ENCODE assay signal across 40 cellular contexts in genomic region chr5:31215236-31215635, GRCh38. TPM values are rescaled to one million over a fixed set of nuclear protein-coding genes. Genes with fewer than 3 reads are reported as not detected.
"Had no signal": no experiment of that assay in that cellular context is flagged by ENCODE, and none has a peak within 500 bp of the region (broad histone marks: within the 10 kb centered on the region; RNA-seq: fewer than 3 reads in every experiment).

No MANE protein-coding gene starts in this region.

- H3K27ac Mint-ChIP-seq: activated B cell treated with CpG ODN at 0.5 μM for 24 hours; activated CD4-positive, alpha-beta memory T cell treated with anti-CD3 and anti-CD28 coated beads for 36 hours; activated CD4-positive, alpha-beta T cell treated with anti-CD3 and anti-CD28 coated beads, Interleukin-2, amount 10 ng/mL, durations not matched to agents 24 days and 14 days; activated CD8-positive, alpha-beta T cell treated with anti-CD3 and anti-CD28 coated beads for 36 hours; activated naive CD4-positive, alpha-beta T cell treated with anti-CD3 and anti-CD28 coated beads for 36 hours; activated naive CD4-positive, alpha-beta T cell treated with anti-CD3 and anti-CD28 coated beads, Interleukin-2, amount 50 U/mL, for 72 hours; activated naive CD8-positive, alpha-beta T cell treated with anti-CD3 and anti-CD28 coated beads for 36 hours; activated T-cell treated with anti-CD3 and anti-CD28 coated beads, Interleukin-2, amount 50 U/mL, for 72 hours; activated T-helper 1 cell treated with anti-CD3 and anti-CD28 coated beads, Interleukin-12 subunit alpha, Interleukin-12 subunit beta, Interleukin-2, Interleukin-4 antibody, amounts not matched to agents 30 ng/mL and 10 ng/mL and 1 ng/mL, durations not matched to agents 14 hours and 24 hours and 36 hours; activated T-helper 17 cell treated with anti-CD3 and anti-CD28 coated beads, Interleukin-2, amount 50 U/mL, for 72 hours; T-helper 1 cell treated with Interleukin-12 subunit alpha and Interleukin-12 subunit beta and Interleukin-4 antibody, amounts not matched to agents 30 μg/mL and 1 μg/mL, for 36 hours; T-helper 2 cell treated with Interferon-gamma antibody and Interleukin-4, amounts not matched to agents 5 μg/mL and 100 μg/mL, for 36 hours had no signal

- H3K27me3 ChIP-seq: adrenal gland, body of pancreas, cardiac muscle cell had no signal

- H3K36me3 Mint-ChIP-seq: activated CD4-positive, alpha-beta memory T cell treated with anti-CD3 and anti-CD28 coated beads for 36 hours; activated naive CD4-positive, alpha-beta T cell treated with anti-CD3 and anti-CD28 coated beads, Interleukin-2, amount 50 U/mL, for 72 hours; activated naive CD8-positive, alpha-beta T cell treated with anti-CD3 and anti-CD28 coated beads for 36 hours had no signal

- H3K9me3 Mint-ChIP-seq: activated B cell treated with CpG ODN at 0.5 μM for 24 hours; activated CD4-positive, alpha-beta memory T cell treated with anti-CD3 and anti-CD28 coated beads for 36 hours; activated CD4-positive, alpha-beta T cell treated with anti-CD3 and anti-CD28 coated beads, Interleukin-2, amount 10 ng/mL, durations not matched to agents 24 days and 14 days; activated naive CD4-positive, alpha-beta T cell treated with anti-CD3 and anti-CD28 coated beads for 36 hours; activated naive CD4-positive, alpha-beta T cell treated with anti-CD3 and anti-CD28 coated beads, Interleukin-2, amount 50 U/mL, for 72 hours; activated T-cell treated with anti-CD3 and anti-CD28 coated beads, Interleukin-2, amount 50 U/mL, for 4 hours; activated T-cell treated with anti-CD3 and anti-CD28 coated beads, Interleukin-2, amount 50 U/mL, for 72 hours; activated T-helper 1 cell treated with anti-CD3 and anti-CD28 coated beads, Interleukin-12 subunit alpha, Interleukin-12 subunit beta, Interleukin-2, Interleukin-4 antibody, amounts not matched to agents 30 ng/mL and 10 ng/mL and 1 ng/mL, durations not matched to agents 14 hours and 24 hours and 36 hours; activated T-helper 17 cell treated with anti-CD3 and anti-CD28 coated beads, Interleukin-2, amount 50 U/mL, for 72 hours; central memory CD8-positive, alpha-beta T cell; T-helper 1 cell treated with Interleukin-12 subunit alpha and Interleukin-12 subunit beta and Interleukin-4 antibody, amounts not matched to agents 30 μg/mL and 1 μg/mL, for 36 hours; T-helper 2 cell treated with Interferon-gamma antibody and Interleukin-4, amounts not matched to agents 5 μg/mL and 100 μg/mL, for 36 hours had no signal

- H3K4me3 Mint-ChIP-seq: activated B cell treated with CpG ODN at 0.5 μM for 24 hours; activated CD4-positive, alpha-beta memory T cell treated with anti-CD3 and anti-CD28 coated beads for 36 hours; activated CD4-positive, alpha-beta T cell treated with anti-CD3 and anti-CD28 coated beads, Interleukin-2, amount 10 ng/mL, durations not matched to agents 24 days and 14 days; activated CD8-positive, alpha-beta T cell treated with anti-CD3 and anti-CD28 coated beads for 36 hours; activated naive CD4-positive, alpha-beta T cell treated with anti-CD3 and anti-CD28 coated beads for 36 hours; activated naive CD8-positive, alpha-beta T cell treated with anti-CD3 and anti-CD28 coated beads for 36 hours; activated T-cell treated with anti-CD3 and anti-CD28 coated beads, Interleukin-2, amount 50 U/mL, for 4 hours; activated T-cell treated with anti-CD3 and anti-CD28 coated beads, Interleukin-2, amount 50 U/mL, for 72 hours; activated T-helper 1 cell treated with anti-CD3 and anti-CD28 coated beads, Interleukin-12 subunit alpha, Interleukin-12 subunit beta, Interleukin-2, Interleukin-4 antibody, amounts not matched to agents 30 ng/mL and 10 ng/mL and 1 ng/mL, durations not matched to agents 14 hours and 24 hours and 36 hours; activated T-helper 17 cell treated with anti-CD3 and anti-CD28 coated beads, Interleukin-2, amount 50 U/mL, for 72 hours; central memory CD8-positive, alpha-beta T cell; T-helper 1 cell treated with Interleukin-12 subunit alpha and Interleukin-12 subunit beta and Interleukin-4 antibody, amounts not matched to agents 30 μg/mL and 1 μg/mL, for 36 hours; T-helper 2 cell treated with Interferon-gamma antibody and Interleukin-4, amounts not matched to agents 5 μg/mL and 100 μg/mL, for 36 hours had no signal

- H3K36me3 ChIP-seq: adrenal gland, cardiac muscle cell had no signal

- ATAC-seq: activated CD8-positive, alpha-beta T cell treated with anti-CD3 and anti-CD28 coated beads for 36 hours; activated naive CD4-positive, alpha-beta T cell treated with anti-CD3 and anti-CD28 coated beads, Interleukin-2, amount 50 U/mL, for 72 hours; activated T-cell treated with anti-CD3 and anti-CD28 coated beads, Interleukin-2, amount 50 U/mL, for 4 hours; activated T-cell treated with anti-CD3 and anti-CD28 coated beads, Interleukin-2, amount 50 U/mL, for 72 hours; activated T-helper 17 cell treated with anti-CD3 and anti-CD28 coated beads, Interleukin-2, amount 50 U/mL, for 72 hours; body of pancreas had no signal

- H3K27me3 Mint-ChIP-seq: activated B cell treated with CpG ODN at 0.5 μM for 24 hours; activated CD4-positive, alpha-beta memory T cell treated with anti-CD3 and anti-CD28 coated beads for 36 hours; activated CD4-positive, alpha-beta T cell treated with anti-CD3 and anti-CD28 coated beads, Interleukin-2, amount 10 ng/mL, durations not matched to agents 24 days and 14 days; activated naive CD8-positive, alpha-beta T cell treated with anti-CD3 and anti-CD28 coated beads for 36 hours; central memory CD8-positive, alpha-beta T cell had no signal

- DNase-seq: activated B cell treated with CpG ODN at 0.5 μM for 24 hours; activated CD4-positive, alpha-beta memory T cell treated with anti-CD3 and anti-CD28 coated beads for 36 hours; activated CD4-positive, alpha-beta T cell treated with anti-CD3 and anti-CD28 coated beads for 4 hours; activated CD4-positive, alpha-beta T cell treated with anti-CD3 and anti-CD28 coated beads, Interleukin-2, amount 10 ng/mL, durations not matched to agents 24 days and 14 days; activated CD4-positive, alpha-beta T cell treated with anti-CD3 and anti-CD28 coated beads, Interleukin-2, amount 50 U/mL, for 1 hour; activated CD4-positive, alpha-beta T cell treated with anti-CD3 and anti-CD28 coated beads, Interleukin-2, amount 50 U/mL, for 4 hours; activated CD4-positive, CD25-positive, alpha-beta regulatory T cell treated with anti-CD3 and anti-CD28 coated beads, Interleukin-2, amount 50 U/mL, for 72 hours; activated CD8-positive, alpha-beta memory T cell treated with anti-CD3 and anti-CD28 coated beads, Interleukin-2, amount 50 U/mL, for 4 hours; activated CD8-positive, alpha-beta T cell treated with anti-CD3 and anti-CD28 coated beads for 36 hours; activated effector memory CD4-positive, alpha-beta T cell treated with anti-CD3 and anti-CD28 coated beads, Interleukin-2, amount 50 U/mL, for 16 hours; activated gamma-delta T cell treated with Interleukin-2 at 50 U/mL for 16 hours; activated naive CD4-positive, alpha-beta T cell; activated naive CD4-positive, alpha-beta T cell treated with anti-CD3 and anti-CD28 coated beads for 36 hours; activated naive CD4-positive, alpha-beta T cell treated with anti-CD3 and anti-CD28 coated beads, Interleukin-2, amount 50 U/mL, for 16 hours; activated naive CD8-positive, alpha-beta T cell treated with anti-CD3 and anti-CD28 coated beads for 36 hours; activated T-cell treated with anti-CD3 and anti-CD28 coated beads for 4 hours; activated T-cell treated with anti-CD3 and anti-CD28 coated beads, Interleukin-2, amount 50 U/mL, for 1 hour; activated T-cell treated with anti-CD3 and anti-CD28 coated beads, Interleukin-2, amount 50 U/mL, for 4 hours; activated T-cell treated with anti-CD3 and anti-CD28 coated beads, Interleukin-2, amount 50 U/mL, for 72 hours; adrenal gland; amniotic stem cell; aorta; body of pancreas; caudate nucleus; cerebellar nuclear complex; T-helper 1 cell; T-helper 2 cell; T-helper 9 cell had no signal

- FAIRE-seq: astrocyte, bronchial epithelial cell, TTC549 had no signal

- H3K4me3 ChIP-seq: adrenal gland, body of pancreas, cardiac muscle cell had no signal

- H3K9me3 ChIP-seq: adrenal gland, body of pancreas had no signal

- H3K27ac ChIP-seq: adrenal gland, body of pancreas, cardiac muscle cell, VCaP had no signal

- H3K4me1 Mint-ChIP-seq: activated B cell treated with CpG ODN at 0.5 μM for 24 hours; activated CD4-positive, alpha-beta T cell treated with anti-CD3 and anti-CD28 coated beads, Interleukin-2, amount 10 ng/mL, durations not matched to agents 24 days and 14 days; activated naive CD8-positive, alpha-beta T cell treated with anti-CD3 and anti-CD28 coated beads for 36 hours; activated T-helper 17 cell treated with anti-CD3 and anti-CD28 coated beads, Interleukin-2, amount 50 U/mL, for 72 hours; central memory CD8-positive, alpha-beta T cell had no signal

- H3K4me1 ChIP-seq: adrenal gland had no signal

RNA-seq across cellular contexts. Expression of gene CDH6, which starts 21.8 kb away (rescaled TPM):
- total RNA-seq: activated B cell treated with CpG ODN at 0.5 μM for 24 hours; activated CD4-positive, alpha-beta memory T cell treated with anti-CD3 and anti-CD28 coated beads for 36 hours; activated CD4-positive, alpha-beta T cell treated with anti-CD3 and anti-CD28 coated beads, Interleukin-2, amount 10 ng/mL, durations not matched to agents 24 days and 14 days; activated CD8-positive, alpha-beta memory T cell treated with anti-CD3 and anti-CD28 coated beads for 36 hours; activated CD8-positive, alpha-beta T cell treated with anti-CD3 and anti-CD28 coated beads for 36 hours; activated naive CD4-positive, alpha-beta T cell treated with anti-CD3 and anti-CD28 coated beads for 36 hours; activated naive CD4-positive, alpha-beta T cell treated with anti-CD3 and anti-CD28 coated beads, Interleukin-2, amount 50 U/mL, for 72 hours; activated naive CD8-positive, alpha-beta T cell treated with anti-CD3 and anti-CD28 coated beads for 36 hours; activated T-cell treated with anti-CD3 and anti-CD28 coated beads, Interleukin-2, amount 50 U/mL, for 4 hours; activated T-cell treated with anti-CD3 and anti-CD28 coated beads, Interleukin-2, amount 50 U/mL, for 72 hours; activated T-helper 1 cell treated with anti-CD3 and anti-CD28 coated beads, Interleukin-12 subunit alpha, Interleukin-12 subunit beta, Interleukin-2, Interleukin-4 antibody, amounts not matched to agents 30 ng/mL and 10 ng/mL and 1 ng/mL, durations not matched to agents 14 hours and 24 hours and 36 hours; activated T-helper 17 cell treated with anti-CD3 and anti-CD28 coated beads, Interleukin-2, amount 50 U/mL, for 72 hours had no signal
- polyA plus RNA-seq: cardiac muscle cell had no signal
